ENCODE assay signal across 1 cellular context in the genomic region with DNA sequence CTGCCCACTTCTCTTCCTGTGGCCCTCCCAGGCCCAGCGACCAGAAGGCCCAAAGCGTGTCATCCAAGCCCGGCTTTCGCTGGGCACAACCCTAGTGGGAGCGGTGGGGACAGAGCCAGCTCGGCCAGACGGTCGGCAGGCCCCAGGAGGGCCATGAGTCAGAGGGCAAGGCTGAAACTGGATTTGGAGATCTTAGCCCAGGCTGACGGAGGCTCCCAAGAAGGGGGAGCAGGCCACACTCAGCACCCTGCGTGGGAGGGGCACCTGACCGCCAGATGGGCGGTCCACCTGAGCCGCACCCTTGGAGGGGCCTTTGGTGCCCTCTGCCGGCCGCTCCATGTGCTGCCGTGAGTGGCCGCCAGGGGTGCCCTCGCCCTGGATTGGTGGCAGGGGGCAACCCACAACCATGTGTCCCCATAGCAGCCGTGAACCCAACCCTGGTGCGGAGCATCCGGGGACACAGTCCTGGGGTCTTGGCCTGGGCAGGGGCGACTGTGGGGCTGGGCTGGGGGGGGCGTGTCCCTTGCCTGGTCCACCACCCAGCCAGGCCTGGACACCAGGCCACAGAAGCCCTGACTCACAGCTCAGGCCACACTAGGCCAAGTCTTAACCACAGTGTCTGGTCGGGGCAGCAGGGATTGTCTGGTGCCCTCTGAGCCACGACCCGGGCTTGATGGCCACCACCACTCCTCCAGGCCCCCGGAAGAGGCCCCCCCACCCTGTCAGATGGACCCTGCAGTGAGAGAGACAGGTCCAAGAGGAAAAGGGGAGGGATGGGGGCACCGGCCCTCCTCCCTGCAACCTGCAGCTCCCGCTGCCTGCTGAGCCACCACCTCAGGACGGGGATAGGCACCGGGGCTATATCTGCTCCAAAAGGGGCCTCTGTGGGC.
TF ChIP-seq lines count a peak whose summit lies in the region.

No MANE protein-coding gene starts in this region.

TF ChIP-seq in HepG2, 621 proteins besides CTCF, POLR2A, EP300 and RAD21 (continued from another document):
- TF ChIP-seq RBM39 (IDR thresholded peaks at IDR 0.05; ENCODE audit: low read depth, low read length, poor library complexity, severe bottlenecking) (no peak), HOMEZ (CRISPR knock-in tag; IDR thresholded peaks at IDR 0.05; ENCODE audit: low read depth) (no peak; the same call in 1 of the 2 replicates), DZIP1 (CRISPR knock-in tag; IDR thresholded peaks at IDR 0.05) (no peak), SRSF4 (IDR thresholded peaks at IDR 0.05; ENCODE audit: low read depth, low read length, poor library complexity, severe bottlenecking) (no peak), SRSF9 (IDR thresholded peaks at IDR 0.05; ENCODE audit: borderline replicate concordance, insufficient read depth, low read depth, low read length, poor library complexity, severe bottlenecking) (no peak), ZNF7 (CRISPR knock-in tag; IDR thresholded peaks at IDR 0.05) (no peak), PRPF4 (IDR thresholded peaks at IDR 0.05; ENCODE audit: low read depth, low read length, poor library complexity, severe bottlenecking) (no peak), HOXA9 (CRISPR knock-in tag; IDR thresholded peaks at IDR 0.05; ENCODE audit: borderline replicate concordance) (no peak), KMT2A (CRISPR knock-in tag; IDR thresholded peaks at IDR 0.05) (no peak), ZSCAN25 (CRISPR knock-in tag; IDR thresholded peaks at IDR 0.05) (0 out of 2 replicates have a peak, but pooled peaks have one; percentile 38), FOXK1 (CRISPR knock-in tag; IDR thresholded peaks at IDR 0.05; ENCODE audit: borderline replicate concordance, low read depth) (0 out of 2 replicates have a peak, but pooled peaks have one; percentile 26), ZNF747 (CRISPR knock-in tag; IDR thresholded peaks at IDR 0.05; ENCODE audit: borderline replicate concordance) (no peak), DNMT3B (CRISPR knock-in tag; conservative IDR thresholded peaks at IDR 0.05) (no peak), USF2 (IDR thresholded peaks at IDR 0.05; ENCODE audit: low read depth, low read length) (peak; percentile 44; the same call in 1 of the 2 replicates), USF2 (CRISPR knock-in tag; IDR thresholded peaks at IDR 0.05; ENCODE audit: borderline replicate concordance) (peak; percentile 35; the same call in 1 of the 2 replicates), ZNF562 (CRISPR knock-in tag; IDR thresholded peaks at IDR 0.05; ENCODE audit: borderline replicate concordance) (no peak), YEATS4 (CRISPR knock-in tag; IDR thresholded peaks at IDR 0.05; ENCODE audit: borderline replicate concordance) (peak; percentile 66; the same call in 1 of the 2 replicates), BCL6 (CRISPR knock-in tag; IDR thresholded peaks at IDR 0.05) (no peak)
- TF ChIP-seq, protein P1, sequence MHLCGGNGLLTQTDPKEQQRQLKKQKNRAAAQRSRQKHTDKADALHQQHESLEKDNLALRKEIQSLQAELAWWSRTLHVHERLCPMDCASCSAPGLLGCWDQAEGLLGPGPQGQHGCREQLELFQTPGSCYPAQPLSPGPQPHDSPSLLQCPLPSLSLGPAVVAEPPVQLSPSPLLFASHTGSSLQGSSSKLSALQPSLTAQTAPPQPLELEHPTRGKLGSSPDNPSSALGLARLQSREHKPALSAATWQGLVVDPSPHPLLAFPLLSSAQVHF (CRISPR knock-in tag; IDR thresholded peaks at IDR 0.05): no peak
- TF ChIP-seq, protein P2, sequence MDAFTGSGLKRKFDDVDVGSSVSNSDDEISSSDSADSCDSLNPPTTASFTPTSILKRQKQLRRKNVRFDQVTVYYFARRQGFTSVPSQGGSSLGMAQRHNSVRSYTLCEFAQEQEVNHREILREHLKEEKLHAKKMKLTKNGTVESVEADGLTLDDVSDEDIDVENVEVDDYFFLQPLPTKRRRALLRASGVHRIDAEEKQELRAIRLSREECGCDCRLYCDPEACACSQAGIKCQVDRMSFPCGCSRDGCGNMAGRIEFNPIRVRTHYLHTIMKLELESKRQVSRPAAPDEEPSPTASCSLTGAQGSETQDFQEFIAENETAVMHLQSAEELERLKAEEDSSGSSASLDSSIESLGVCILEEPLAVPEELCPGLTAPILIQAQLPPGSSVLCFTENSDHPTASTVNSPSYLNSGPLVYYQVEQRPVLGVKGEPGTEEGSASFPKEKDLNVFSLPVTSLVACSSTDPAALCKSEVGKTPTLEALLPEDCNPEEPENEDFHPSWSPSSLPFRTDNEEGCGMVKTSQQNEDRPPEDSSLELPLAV (CRISPR knock-in tag; conservative IDR thresholded peaks at IDR 0.05; ENCODE audit: low read depth): no peak
